ENCODE assay signal across 9 cellular contexts in genomic region chr11:128488471-128488870, GRCh38.
DNase-seq lines count a peak whose midpoint lies in the region; ATAC-seq lines count a peak whose summit lies in the region.
"Had no signal": no experiment of that assay in that cellular context is flagged by ENCODE, and none has a peak within 500 bp of the region (broad histone marks: within the 10 kb centered on the region; RNA-seq: fewer than 3 reads in every experiment).

No MANE protein-coding gene starts in this region.

- peak overlapping the region; percentile 68 for H3K27ac Mint-ChIP-seq in activated T-helper 2 cell treated with anti-CD3 and anti-CD28 coated beads, Interferon-gamma antibody, Interleukin-2, Interleukin-4, amounts not matched to agents 10 μg/mL and 5 μg/mL and 100 μg/mL, durations not matched to agents 14 hours and 24 hours and 36 hours
- peak overlapping the region; percentile 73 to 95 (median 89) for H3K27ac Mint-ChIP-seq in immature natural killer cell

- H3K4me3 Mint-ChIP-seq in activated T-helper 2 cell treated with anti-CD3 and anti-CD28 coated beads, Interferon-gamma antibody, Interleukin-2, Interleukin-4, amounts not matched to agents 10 μg/mL and 5 μg/mL and 100 μg/mL, durations not matched to agents 14 hours and 24 hours and 36 hours (ENCODE audit: low read depth) = peak overlapping the region; percentile 42
- no peak overlapping the region for H3K4me3 Mint-ChIP-seq in immature natural killer cell

- intact Hi-C loops in Right ventricle myocardium inferior (cut with DNase I) = no loop called here
- intact Hi-C loops in cardiac septum (cut with DNase I) = no loop called here
- intact Hi-C loops in activated T-helper 2 cell treated with anti-CD3 and anti-CD28 coated beads, Interferon-gamma antibody, Interleukin-2, Interleukin-4, amounts not matched to agents 10 μg/mL and 5 μg/mL and 100 μg/mL, durations not matched to agents 14 hours and 24 hours and 36 hours (cut with micrococcal nuclease) = loop anchor here (1.0 kb wide), 1 partner anchor 9 kb away; no protein-coding TSS in a partner anchor

- DNase-seq in Right ventricle myocardium inferior (ENCODE audit: missing footprints) (no peak), cardiac septum (ENCODE audit: low spot score) (no peak), immature natural killer cell (no peak), HK-2 (ENCODE audit: unreplicated experiment) (no peak), COLO668 (lab: John Stamatoyannopoulos, UW; ENCODE audit: unreplicated experiment) (no peak), NCI-H524 (lab: John Stamatoyannopoulos, UW) (no peak), SHP77 (lab: John Stamatoyannopoulos, UW) (no peak)
- no peak for DNase-seq in activated T-helper 2 cell treated with anti-CD3 and anti-CD28 coated beads, Interferon-gamma antibody, Interleukin-2, Interleukin-4, amounts not matched to agents 10 μg/mL and 5 μg/mL and 100 μg/mL, durations not matched to agents 14 hours and 24 hours and 36 hours (ENCODE audit: low spot score)
- DNase-seq: DMS79 treated with DMSO at 0.1 percent for 48 hours had no signal

- peaks cover 96% of the 10 kb centered on the region for H3K36me3 Mint-ChIP-seq in activated T-helper 2 cell treated with anti-CD3 and anti-CD28 coated beads, Interferon-gamma antibody, Interleukin-2, Interleukin-4, amounts not matched to agents 10 μg/mL and 5 μg/mL and 100 μg/mL, durations not matched to agents 14 hours and 24 hours and 36 hours (ENCODE audit: low read depth)
- H3K36me3 Mint-ChIP-seq in immature natural killer cell = peaks cover 49 to 73% (median 59%) of the 10 kb centered on the region in 3 donors

- H3K9me3 Mint-ChIP-seq in activated T-helper 2 cell treated with anti-CD3 and anti-CD28 coated beads, Interferon-gamma antibody, Interleukin-2, Interleukin-4, amounts not matched to agents 10 μg/mL and 5 μg/mL and 100 μg/mL, durations not matched to agents 14 hours and 24 hours and 36 hours = no peaks in the 10 kb centered on the region
- no peaks in the 10 kb centered on the region for H3K9me3 Mint-ChIP-seq in immature natural killer cell

- peaks cover 91% of the 10 kb centered on the region for H3K4me1 Mint-ChIP-seq in activated T-helper 2 cell treated with anti-CD3 and anti-CD28 coated beads, Interferon-gamma antibody, Interleukin-2, Interleukin-4, amounts not matched to agents 10 μg/mL and 5 μg/mL and 100 μg/mL, durations not matched to agents 14 hours and 24 hours and 36 hours (ENCODE audit: low read depth)
- H3K4me1 Mint-ChIP-seq in immature natural killer cell = peaks cover 92 to 100% of the 10 kb centered on the region in 2 donors

- no peaks in the 10 kb centered on the region for H3K27me3 Mint-ChIP-seq in activated T-helper 2 cell treated with anti-CD3 and anti-CD28 coated beads, Interferon-gamma antibody, Interleukin-2, Interleukin-4, amounts not matched to agents 10 μg/mL and 5 μg/mL and 100 μg/mL, durations not matched to agents 14 hours and 24 hours and 36 hours (ENCODE audit: low read depth)
- H3K27me3 Mint-ChIP-seq in immature natural killer cell (ENCODE audit: low read depth in 3 of 3) = peaks cover 5 to 12% (median 7%) of the 10 kb centered on the region in 3 donors

- ATAC-seq in Right ventricle myocardium inferior = peak; percentile 87
